ENCODE assay signal across 10 cellular contexts in genomic region chr2:42170619-42171395, GRCh38. TPM values are rescaled to one million over a fixed set of nuclear protein-coding genes. Genes with fewer than 3 reads are reported as not detected.
DNase-seq lines count a peak whose midpoint lies in the region; ATAC-seq and TF ChIP-seq lines count a peak whose summit lies in the region.
"Had no signal": no experiment of that assay in that cellular context is flagged by ENCODE, and none has a peak within 500 bp of the region (broad histone marks: within the 10 kb centered on the region; RNA-seq: fewer than 3 reads in every experiment).

No MANE protein-coding gene starts in this region.

- no CpG with 5 or more reads among the region's 9 CpGs for WGBS in mesendoderm (ENCODE audit: extremely low coverage, insufficient coverage, low lambda C conversion rate)

- no peak overlapping the region for H2BK120ac ChIP-seq in mesendoderm (ENCODE audit: low read depth, low read length)

- H2BK15ac ChIP-seq in mesendoderm (replicated peaks; ENCODE audit: low read depth): no peak overlapping the region

- H3K79me1 ChIP-seq in mesendoderm (ENCODE audit: low read length): peaks cover 2% of the 10 kb centered on the region

- no peaks in the 10 kb centered on the region for H3K9me3 Mint-ChIP-seq in effector memory CD8-positive, alpha-beta T cell

- no peaks in the 10 kb centered on the region for H3K9me3 ChIP-seq in cardiac muscle cell (ENCODE audit: low read depth)
- no peaks in the 10 kb centered on the region for H3K9me3 ChIP-seq in uterus

- no peak overlapping the region for H3K4ac ChIP-seq in mesendoderm (ENCODE audit: low read depth, low read length)

- peaks cover 22% of the 10 kb centered on the region for H3K36me3 Mint-ChIP-seq in effector memory CD8-positive, alpha-beta T cell (ENCODE audit: insufficient read depth)

- TF ChIP-seq POLR2A in uterus (IDR thresholded peaks at IDR 0.05): no peak

- TF ChIP-seq CTCF in cardiac muscle cell (IDR thresholded peaks at IDR 0.05; ENCODE audit: low read depth, low read length) (no peak), brain microvascular endothelial cell (IDR thresholded peaks at IDR 0.05; ENCODE audit: low read depth, low read length, missing control alignments) (no peak), uterus (IDR thresholded peaks at IDR 0.05) (no peak)

- H3K4me2 ChIP-seq in mesendoderm (ENCODE audit: low read length): peak overlapping the region; percentile 42

- H3K18ac ChIP-seq in mesendoderm (ENCODE audit: low read length): peak overlapping the region; percentile 15

- no peak for DNase-seq in cardiac muscle cell (ENCODE audit: low read depth in 1 of 2, low spot score in 1 of 2)
- no peak for DNase-seq in Right ventricle myocardium superior
- no peak for DNase-seq in brain microvascular endothelial cell
- no peak for DNase-seq in mesendoderm
- DNase-seq in uterus: no peak
- DNase-seq in effector memory CD8-positive, alpha-beta T cell: no peak
- DNase-seq in stimulated activated CD4-positive, alpha-beta T cell treated with anti-CD3 and anti-CD28 coated beads, Interleukin-2, amount 100 ng/mL, for 48 hours: no peak
- DNase-seq: NK-92 treated with Interleukin-12 subunit alpha and Interleukin-12 subunit beta, amount 100 ng/mL, for 24 hours had no signal

- H4K5ac ChIP-seq in mesendoderm (ENCODE audit: low read length): no peak overlapping the region

- no peak overlapping the region for H2BK5ac ChIP-seq in mesendoderm (ENCODE audit: low read length)

- H3K27me3 ChIP-seq in cardiac muscle cell: no peaks in the 10 kb centered on the region
- H3K27me3 ChIP-seq in brain microvascular endothelial cell (replicated peaks): no peaks in the 10 kb centered on the region
- no peaks in the 10 kb centered on the region for H3K27me3 ChIP-seq in mesendoderm (ENCODE audit: insufficient read depth, low read length, poor library complexity)
- no peaks in the 10 kb centered on the region for H3K27me3 ChIP-seq in uterus

- H3K27ac ChIP-seq in cardiac muscle cell: peak overlapping the region; percentile 91
- H3K27ac ChIP-seq in brain microvascular endothelial cell: no peak overlapping the region
- H3K27ac ChIP-seq in mesendoderm (ENCODE audit: low read depth, low read length): no peak overlapping the region
- H3K27ac ChIP-seq in uterus: peak overlapping the region; percentile 89 to 90

- H3K23ac ChIP-seq in mesendoderm (ENCODE audit: low read length): no peak overlapping the region

- H3K4me3 ChIP-seq in cardiac muscle cell (peak overlapping the region; percentile 88), brain microvascular endothelial cell (ENCODE audit: low read depth, low read length) (peak overlapping the region; percentile 95), mesendoderm (ENCODE audit: low read length) (peak overlapping the region; percentile 90), uterus (peak overlapping the region; percentile 73 to 82)

- H3K36me3 ChIP-seq in cardiac muscle cell (no peaks in the 10 kb centered on the region), brain microvascular endothelial cell (replicated peaks) (no peaks in the 10 kb centered on the region), mesendoderm (ENCODE audit: control insufficient read depth, insufficient read depth, low read length) (no peaks in the 10 kb centered on the region), uterus (no peaks in the 10 kb centered on the region)

- no peaks in the 10 kb centered on the region for H3K27me3 Mint-ChIP-seq in effector memory CD8-positive, alpha-beta T cell
- H3K27me3 Mint-ChIP-seq: progenitor cell of endocrine pancreas had no signal

- peak overlapping the region; percentile 96 for H3K56ac ChIP-seq in mesendoderm (ENCODE audit: low read length)

- ATAC-seq in Right ventricle myocardium superior (ENCODE audit: poor library complexity) (no peak), HG03095 (IDR thresholded peaks at IDR 0.05; ENCODE audit: unreplicated experiment) (no peak)
- no peak for ATAC-seq in effector memory CD8-positive, alpha-beta T cell (replicated peaks)

- peaks cover 33% of the 10 kb centered on the region for H3K4me1 ChIP-seq in cardiac muscle cell (ENCODE audit: low read depth)
- no peaks in the 10 kb centered on the region for H3K4me1 ChIP-seq in mesendoderm (ENCODE audit: control insufficient read depth, low read depth, low read length)
- peaks cover 0 to 12% of the 10 kb centered on the region in 2 donors for H3K4me1 ChIP-seq in uterus

- peaks cover 10 to 23% of the 10 kb centered on the region in 2 donors for H3K4me1 Mint-ChIP-seq in effector memory CD8-positive, alpha-beta T cell (ENCODE audit: low read depth in 2 of 2)

- in situ Hi-C loops in brain microvascular endothelial cell (cut with HindIII; ENCODE audit: low pct_ligation_motif_present, low sequenced_read_pairs): no loop called here

- H3K79me2 ChIP-seq in mesendoderm (ENCODE audit: control insufficient read depth, insufficient read depth, low read length): peaks cover 36% of the 10 kb centered on the region

- H3K4me3 Mint-ChIP-seq in effector memory CD8-positive, alpha-beta T cell: no peak overlapping the region

- H3K9ac ChIP-seq in mesendoderm (ENCODE audit: low read length): peak overlapping the region; percentile 92

- no peak overlapping the region for H4K8ac ChIP-seq in mesendoderm (ENCODE audit: low read depth, low read length)

- H3K27ac Mint-ChIP-seq in effector memory CD8-positive, alpha-beta T cell: no peak overlapping the region
- H3K27ac Mint-ChIP-seq: progenitor cell of endocrine pancreas had no signal

- H2AK5ac ChIP-seq in mesendoderm (ENCODE audit: low read length): no peak overlapping the region

- intact Hi-C loops in Right ventricle myocardium superior (cut with DNase I) (loop anchor here (10.0 kb wide), 1 partner anchor 66 kb away; no protein-coding TSS in a partner anchor), uterus (cut with DNase I; ENCODE audit: low total_unique reads) (no loop called here)

RNA-seq across cellular contexts. Expression of gene EML4, which starts 1.7 kb away (rescaled TPM):
- total RNA-seq in cardiac muscle cell: 39.5 and 56.2 TPM in 2 replicates
- 45.5 and 46.6 TPM in 2 replicates for polyA plus RNA-seq in cardiac muscle cell
- total RNA-seq in Right ventricle myocardium superior: 4.4 TPM
- 55.7 TPM for polyA plus RNA-seq in mesendoderm (2013, experiment 1 of 2)
- 54.9 TPM for polyA plus RNA-seq in mesendoderm (2013, experiment 2 of 2)
- total RNA-seq in uterus: 10 to 100 TPM; 27.4 to 96.8 (median 58.0) TPM

Comparison
In these comparisons a context has a peak if more than half of its experiments do, and no peak if none do; other contexts are left out.
1. H3K27ac ChIP-seq: peak in cardiac muscle cell (single experiment) and uterus (2 of 2); none in brain microvascular endothelial cell (single experiment) and mesendoderm (single experiment).
2. Peak in every context shown above with its lines, with median percentiles within 50 percentile points of each other: H3K4me3 ChIP-seq.